Comparison of ENCODE assay signal across 8 cellular contexts in the genomic region with DNA sequence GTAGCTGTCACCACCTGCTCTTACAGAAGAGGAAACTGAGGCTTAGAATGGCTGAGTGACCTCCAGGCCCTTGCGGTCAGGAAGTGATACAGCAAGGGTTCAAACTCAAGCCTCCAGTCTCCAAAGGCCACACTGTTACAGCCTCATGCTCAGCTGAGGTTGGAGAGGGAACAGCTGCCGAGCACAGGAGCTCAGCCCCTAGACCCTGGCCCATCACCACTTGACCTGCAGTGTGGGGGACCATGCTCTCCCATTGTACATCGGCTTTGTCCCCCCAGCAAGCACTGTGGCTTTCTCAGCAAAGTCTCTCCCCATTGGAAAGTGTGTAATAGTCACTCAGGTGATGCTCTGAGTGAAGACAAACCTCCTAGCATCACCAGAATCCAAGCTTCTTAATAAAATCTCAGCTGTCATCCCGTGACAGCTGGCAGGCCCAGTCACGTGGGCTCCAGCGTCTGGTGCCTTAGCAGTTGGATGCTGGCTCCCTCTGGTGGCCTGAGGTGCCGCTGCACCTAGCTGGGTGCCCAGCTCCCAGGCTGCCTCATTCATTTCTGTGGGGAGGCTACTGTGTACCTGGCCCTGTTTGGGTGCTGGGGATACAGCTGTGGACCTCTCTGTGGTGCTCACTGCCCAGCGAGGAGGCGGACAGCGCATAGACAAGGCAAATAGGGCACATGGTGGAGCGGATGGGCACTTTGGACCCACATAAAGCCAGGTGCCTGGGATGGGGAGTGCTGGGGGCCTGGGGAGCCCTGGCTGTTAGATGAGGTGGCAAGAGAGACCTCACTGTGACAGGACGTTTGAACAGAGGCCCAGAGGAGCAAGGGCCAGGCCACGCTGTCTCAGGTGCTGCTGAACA. TPM values are rescaled to one million over a fixed set of nuclear protein-coding genes. Genes with fewer than 3 reads are reported as not detected.
DNase-seq lines count a peak whose midpoint lies in the region; ATAC-seq, FAIRE-seq and TF ChIP-seq lines count a peak whose summit lies in the region.

No MANE protein-coding gene starts in this region.

- POLR2A ChIA-PET in HCT116 (lab: Charles Lee), result interaction anchor here (0.9 kb wide), 1 partner anchor 15 kb away, joined by 3 read pairs; no protein-coding TSS in a partner anchor

- peak; percentile 69 for ATAC-seq in HCT116

- H3K9me2 ChIP-seq in HCT116 (ENCODE audit: insufficient read depth), result no peaks in the 10 kb centered on the region

- TF ChIP-seq RAD21 in HCT116 (IDR thresholded peaks at IDR 0.05; ENCODE audit: low read depth), result peak; percentile 98

- no peak overlapping the region for H3K27ac ChIP-seq in HCT116 (ENCODE audit: low read depth, low read length)
- no peak overlapping the region for H3K27ac ChIP-seq in cardiac muscle cell

- in situ Hi-C loops in G401 (cut with HindIII; ENCODE audit: low sequenced_read_pairs), result no loop called here

- H3K9ac ChIP-seq in HCT116 (ENCODE audit: low read length), result 0 out of 2 replicates have a peak overlapping the region, but pooled peaks have one; percentile 25
- H3K9ac ChIP-seq in adipocyte (ENCODE audit: low read length), result peak overlapping the region; percentile 51

- H3K27me3 ChIP-seq in HCT116 (ENCODE audit: insufficient read depth, low read length), result no peaks in the 10 kb centered on the region
- no peaks in the 10 kb centered on the region for H3K27me3 ChIP-seq in adipocyte (replicated peaks; ENCODE audit: control insufficient read depth, insufficient read depth, low read length)
- no peaks in the 10 kb centered on the region for H3K27me3 ChIP-seq in cardiac muscle cell

- H3K36me3 ChIP-seq in HCT116 (ENCODE audit: control insufficient read depth in 1 of 2, insufficient read depth in 2 of 2, low read length in 2 of 2) (no peaks in the 10 kb centered on the region), adipocyte (ENCODE audit: control insufficient read depth, insufficient read depth, low read length, severe bottlenecking) (peaks cover 8% of the 10 kb centered on the region), cardiac muscle cell (no peaks in the 10 kb centered on the region)

- intact Hi-C loops in HCT116 (cut with micrococcal nuclease), result loop anchor here (1.0 kb wide), 1 partner anchor 54 kb away; no protein-coding TSS in a partner anchor

- H3K4me3 ChIP-seq in HCT116 (replicated peaks in 1 of 2; ENCODE audit: low read depth in 1 of 2, low read length in 2 of 2) (no peak overlapping the region), adipocyte (ENCODE audit: low read length) (no peak overlapping the region), cardiac muscle cell (no peak overlapping the region)

- H3K9me3 ChIP-seq in HCT116 (ENCODE audit: control insufficient read depth in 1 of 2, insufficient read depth in 1 of 2, low read depth in 1 of 2, low read length in 2 of 2), result no peaks in the 10 kb centered on the region
- no peaks in the 10 kb centered on the region for H3K9me3 ChIP-seq in adipocyte (ENCODE audit: control insufficient read depth, low read length)
- H3K9me3 ChIP-seq in cardiac muscle cell (ENCODE audit: low read depth), result no peaks in the 10 kb centered on the region

- TF ChIP-seq CTCF in HCT116 (IDR thresholded peaks at IDR 0.05 in 2 of 3, conservative IDR thresholded peaks at IDR 0.05 in 1 of 3; ENCODE audit: borderline replicate concordance in 1 of 3, insufficient read depth in 1 of 3, low read depth in 2 of 3, low read length in 2 of 3) (peak; percentile 95 to 99 (median 99)), cardiac muscle cell (IDR thresholded peaks at IDR 0.05; ENCODE audit: low read depth, low read length) (peak; percentile 99)

- no peak for FAIRE-seq in urothelium cell line (lab: Jason Lieb, UNC)

- BruUV-seq in HCT116 (replicated peaks; lab: Mats Ljungman, UMichigan), result no TSS peak

- RAD21 ChIA-PET in HCT116 (lab: Charles Lee; ENCODE audit: low non-redundant PET in 1 of 2, low total read pairs in 2 of 2, uncharacterized antibody in 2 of 2, unreplicated experiment in 2 of 2), result interaction anchor here (0.6 to 1.4 kb wide), 6 partner anchors 55 to 287 kb away, joined by 3 to 10 read pairs (median 4); no protein-coding TSS in a partner anchor

- CTCF ChIA-PET in HCT116 (lab: Charles Lee), result interaction anchor here (0.6 to 1.9 kb wide), 25 partner anchors 9 to 375 kb away, joined by 3 to 20 read pairs (median 5); no protein-coding TSS in a partner anchor

- no peaks in the 10 kb centered on the region for H4K20me1 ChIP-seq in HCT116 (ENCODE audit: insufficient read depth)

- no peak for TF ChIP-seq POLR2A in HCT116 (IDR thresholded peaks at IDR 0.05; ENCODE audit: borderline replicate concordance, extremely low read depth, insufficient read depth, insufficient read length)

- H3K4me1 ChIP-seq in HCT116 (ENCODE audit: control insufficient read depth in 1 of 2, insufficient read depth in 2 of 2, low read length in 2 of 2) (peaks cover 29 to 43% of the 10 kb centered on the region in 2 experiments), adipocyte (ENCODE audit: control insufficient read depth, insufficient read depth, low read length) (peaks cover 20% of the 10 kb centered on the region), cardiac muscle cell (ENCODE audit: low read depth) (peaks cover 13% of the 10 kb centered on the region)

- peak; percentile 88 for DNase-seq in G401 (ENCODE audit: low spot score)
- DNase-seq in HCT116 (ENCODE audit: low read depth, low spot score), result peak; percentile 63
- DNase-seq in NCI-H1105 treated with DMSO at 0.1 percent for 48 hours (lab: John Stamatoyannopoulos, UW), result peak; percentile 81
- peak; percentile 67 for DNase-seq in SW480 (ENCODE audit: low spot score)
- DNase-seq in adipocyte (ENCODE audit: low read depth), result peak; percentile 94
- DNase-seq in cardiac muscle cell (ENCODE audit: low read depth in 1 of 2, low spot score in 1 of 2), result peak; percentile 86 to 88
- peak; percentile 49 for DNase-seq in pulmonary artery endothelial cell (ENCODE audit: low read depth, low spot score)
- peak; percentile 91 for DNase-seq in urothelium cell line (ENCODE audit: low spot score)

- no peaks in the 10 kb centered on the region for H3K79me2 ChIP-seq in HCT116 (ENCODE audit: insufficient read depth, low read length)

- no peak overlapping the region for H3K4me2 ChIP-seq in HCT116 (ENCODE audit: low read length)

- H2AFZ ChIP-seq in HCT116 (ENCODE audit: low read depth, low read length, poor library complexity, severe bottlenecking), result no peak overlapping the region

TF ChIP-seq in HCT116, 20 proteins besides CTCF, POLR2A, EP300 and RAD21:
- TF ChIP-seq EZH2phosphoT487 (IDR thresholded peaks at IDR 0.05; ENCODE audit: borderline replicate concordance) (no peak), JUND (IDR thresholded peaks at IDR 0.05) (no peak), ZFX (IDR thresholded peaks at IDR 0.05) (no peak), SIN3A (IDR thresholded peaks at IDR 0.05; ENCODE audit: low read depth) (no peak), CBX3 (IDR thresholded peaks at IDR 0.05; ENCODE audit: low read depth) (no peak), ELF1 (IDR thresholded peaks at IDR 0.05; ENCODE audit: borderline replicate concordance, low read depth) (no peak), YY1 (IDR thresholded peaks at IDR 0.05; ENCODE audit: extremely low read depth, insufficient replicate concordance, low read depth, low read length) (peak; percentile 23), SRF (IDR thresholded peaks at IDR 0.05; ENCODE audit: low read depth) (no peak)
- TF ChIP-seq, protein P1, sequence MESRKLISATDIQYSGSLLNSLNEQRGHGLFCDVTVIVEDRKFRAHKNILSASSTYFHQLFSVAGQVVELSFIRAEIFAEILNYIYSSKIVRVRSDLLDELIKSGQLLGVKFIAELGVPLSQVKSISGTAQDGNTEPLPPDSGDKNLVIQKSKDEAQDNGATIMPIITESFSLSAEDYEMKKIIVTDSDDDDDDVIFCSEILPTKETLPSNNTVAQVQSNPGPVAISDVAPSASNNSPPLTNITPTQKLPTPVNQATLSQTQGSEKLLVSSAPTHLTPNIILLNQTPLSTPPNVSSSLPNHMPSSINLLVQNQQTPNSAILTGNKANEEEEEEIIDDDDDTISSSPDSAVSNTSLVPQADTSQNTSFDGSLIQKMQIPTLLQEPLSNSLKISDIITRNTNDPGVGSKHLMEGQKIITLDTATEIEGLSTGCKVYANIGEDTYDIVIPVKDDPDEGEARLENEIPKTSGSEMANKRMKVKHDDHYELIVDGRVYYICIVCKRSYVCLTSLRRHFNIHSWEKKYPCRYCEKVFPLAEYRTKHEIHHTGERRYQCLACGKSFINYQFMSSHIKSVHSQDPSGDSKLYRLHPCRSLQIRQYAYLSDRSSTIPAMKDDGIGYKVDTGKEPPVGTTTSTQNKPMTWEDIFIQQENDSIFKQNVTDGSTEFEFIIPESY (IDR thresholded peaks at IDR 0.05; ENCODE audit: extremely low read depth, insufficient replicate concordance, low read length), result no peak

RNA-seq across cellular contexts. Expression of gene MYRF, which starts 19.1 kb away (rescaled TPM):
- total RNA-seq in G401 (2014; rRNA removed; shearing (Covaris generic)), result 0.71 and 1.4 TPM in 2 replicates
- total RNA-seq in HCT116 (2021; ENCODE audit: unreplicated experiment) (52.3 TPM), cardiac muscle cell (48.0 and 56.9 TPM in 2 replicates), pulmonary artery endothelial cell (0.28 and 0.33 TPM in 2 replicates)
- 49.0 and 50.1 TPM in 2 replicates for polyA plus RNA-seq in HCT116 (2012)
- 29.3 and 41.2 TPM in 2 replicates for polyA plus RNA-seq in cardiac muscle cell

RNA-seq across cellular contexts. Expression of gene DAGLA, which starts 53.2 kb away (rescaled TPM):
- 0.74 and 1.4 TPM in 2 replicates for total RNA-seq in G401 (2014; rRNA removed; shearing (Covaris generic))
- total RNA-seq in HCT116 (2021; ENCODE audit: unreplicated experiment) (2.7 TPM), cardiac muscle cell (5.5 and 6.3 TPM in 2 replicates), pulmonary artery endothelial cell (1.3 and 1.5 TPM in 2 replicates)
- 1.7 and 1.9 TPM in 2 replicates for polyA plus RNA-seq in HCT116 (2012)
- 2.1 and 3.4 TPM in 2 replicates for polyA plus RNA-seq in cardiac muscle cell

RNA-seq across cellular contexts. Expression of gene TMEM258, which starts 59.0 kb away (rescaled TPM):
- total RNA-seq in G401 (2014; rRNA removed; shearing (Covaris generic)), result 41.4 and 66.0 TPM in 2 replicates
- total RNA-seq in HCT116 (2021; ENCODE audit: unreplicated experiment) (160 TPM), cardiac muscle cell (29.3 and 35.3 TPM in 2 replicates), pulmonary artery endothelial cell (54.3 and 112 TPM in 2 replicates)
- polyA plus RNA-seq in HCT116 (2012), result 403 and 404 TPM in 2 replicates
- polyA plus RNA-seq in cardiac muscle cell, result 241 and 255 TPM in 2 replicates

RNA-seq across cellular contexts. Expression of gene FEN1, which starts 59.4 kb away (rescaled TPM):
- 94.5 and 105 TPM in 2 replicates for total RNA-seq in G401 (2014; rRNA removed; shearing (Covaris generic))
- total RNA-seq in HCT116 (2021; ENCODE audit: unreplicated experiment), result 89.5 TPM
- 53.8 and 55.2 TPM in 2 replicates for polyA plus RNA-seq in HCT116 (2012)
- 13.5 and 30.7 TPM in 2 replicates for total RNA-seq in cardiac muscle cell
- 13.2 and 39.2 TPM in 2 replicates for polyA plus RNA-seq in cardiac muscle cell
- total RNA-seq in pulmonary artery endothelial cell, result 46.8 and 66.1 TPM in 2 replicates

Comparison
In these comparisons a context has a peak if more than half of its experiments do, and no peak if none do; other contexts are left out.
1. RNA of gene MYRF, which starts 19.1 kb away (total RNA-seq): 48.0 to 56.9 TPM in cardiac muscle cell and 52.3 TPM in HCT116 (single experiment); 0.71 to 1.4 TPM in G401 and 0.28 to 0.33 TPM in pulmonary artery endothelial cell; every median in the first group is over 10 times any median in the second.
2. Peak in every context shown above with its lines, with median percentiles within 50 percentile points of each other: DNase-seq.